ENCODE assay signal across 30 cellular contexts in the genomic region with DNA sequence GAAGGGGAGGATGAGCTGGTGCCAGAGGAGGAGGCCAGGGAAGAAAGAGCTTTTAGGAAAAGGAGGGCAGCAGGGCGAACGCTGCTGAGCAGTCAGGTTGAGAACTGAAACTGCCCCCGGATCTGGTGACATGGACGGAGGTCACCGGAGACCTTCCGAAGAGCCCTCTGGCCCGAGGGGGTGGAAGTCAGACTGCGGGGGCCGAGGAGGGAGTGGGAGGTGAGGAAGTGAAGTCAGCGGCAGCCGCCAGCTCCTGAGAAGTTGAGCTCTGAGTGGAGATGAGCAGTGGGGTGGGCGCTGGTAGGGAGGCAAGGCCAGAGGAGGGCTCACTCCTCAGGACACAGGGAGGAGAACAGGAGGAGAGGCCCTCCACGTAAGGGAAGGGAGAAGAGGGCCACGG. TPM values are rescaled to one million over a fixed set of nuclear protein-coding genes. Genes with fewer than 3 reads are reported as not detected.
DNase-seq lines count a peak whose midpoint lies in the region; ATAC-seq, FAIRE-seq and TF ChIP-seq lines count a peak whose summit lies in the region.
"Had no signal": no experiment of that assay in that cellular context is flagged by ENCODE, and none has a peak within 500 bp of the region (broad histone marks: within the 10 kb centered on the region; RNA-seq: fewer than 3 reads in every experiment).

No MANE protein-coding gene starts in this region.

- no peaks in the 10 kb centered on the region for H3K27me3 ChIP-seq in H1 (replicated peaks in 1 of 4; ENCODE audit: control insufficient read depth in 3 of 4, extremely low read depth in 1 of 4, insufficient read depth in 3 of 4, low read length in 3 of 4)
- no peaks in the 10 kb centered on the region for H3K27me3 ChIP-seq in neural progenitor cell
- no peaks in the 10 kb centered on the region for H3K27me3 ChIP-seq in aorta (ENCODE audit: control insufficient read depth in 1 of 2, insufficient read depth in 2 of 2, low read length in 1 of 2)
- H3K27me3 ChIP-seq: ascending aorta, heart left ventricle, ovary, thyroid gland had no signal

- no peak overlapping the region for H4K8ac ChIP-seq in H1 (ENCODE audit: extremely low read depth, insufficient read depth, low read length)

- no peak overlapping the region for H2BK15ac ChIP-seq in H1 (ENCODE audit: low read length)

- H3K79me1 ChIP-seq in H1 (ENCODE audit: low read depth, low read length), result no peaks in the 10 kb centered on the region

- no peak overlapping the region for H4K5ac ChIP-seq in H1 (ENCODE audit: insufficient read length, low read depth, low read length)

- ATAC-seq in stimulated activated naive CD8-positive, alpha-beta T cell treated with anti-CD3 and anti-CD28 coated beads, Interleukin-15, amount 100 ng/mL, for 72 hours, result no peak
- ATAC-seq in stimulated activated naive CD8-positive, alpha-beta T cell treated with anti-CD3 and anti-CD28 coated beads, Interleukin-15, Interleukin-2, amounts not matched to agents 100 U/mL and 50 U/mL, for 24 hours, result no peak
- ATAC-seq in aorta (ENCODE audit: low FRiP score) (peak; percentile 13), GM18511 (IDR thresholded peaks at IDR 0.05; ENCODE audit: unreplicated experiment) (no peak)
- ATAC-seq: activated CD4-positive, alpha-beta T cell treated with anti-CD3 and anti-CD28 coated beads for 36 hours; GM12878; naive thymus-derived CD8-positive, alpha-beta T cell had no signal

- CTCF ChIA-PET in H1 (lab: Charles Lee; ENCODE audit: partially characterized antibody), result interaction anchor here (0.8 to 2.8 kb wide), 5 partner anchors 9 to 118 kb away, joined by 3 to 19 read pairs (median 4); no protein-coding TSS in a partner anchor

- no peak overlapping the region for H3K14ac ChIP-seq in H1 (ENCODE audit: insufficient read length)

- H2BK20ac ChIP-seq in H1 (ENCODE audit: low read length), result no peak overlapping the region

- no peak for TF ChIP-seq RAD21 in H1 (IDR thresholded peaks at IDR 0.05 in 1 of 2, conservative IDR thresholded peaks at IDR 0.05 in 1 of 2; ENCODE audit: low read depth in 2 of 2, low read length in 2 of 2)

- no peak overlapping the region for H3K23ac ChIP-seq in H1 (ENCODE audit: insufficient read length)

- intact Hi-C loops in aorta (cut with DNase I), result loop anchor here in 1 of 2 donors (10.0 kb wide), 1 partner anchor 465 kb away; no protein-coding TSS in a partner anchor

- no peak for DNase-seq in stimulated activated naive CD8-positive, alpha-beta T cell treated with anti-CD3 and anti-CD28 coated beads, Interleukin-15, amount 100 ng/mL, for 72 hours
- DNase-seq in stimulated activated naive CD8-positive, alpha-beta T cell treated with anti-CD3 and anti-CD28 coated beads, Interleukin-15, Interleukin-2, amounts not matched to agents 100 U/mL and 50 U/mL, for 24 hours, result no peak
- DNase-seq in H1 (ENCODE audit: low read depth in 1 of 2, low spot score in 2 of 2) (no peak), neural progenitor cell (ENCODE audit: low spot score) (no peak), aorta (no peak), A172 (ENCODE audit: low spot score) (no peak), H54 (ENCODE audit: insufficient read length, low spot score) (no peak)
- DNase-seq: activated CD4-positive, alpha-beta T cell treated with anti-CD3 and anti-CD28 coated beads for 36 hours; activated gamma-delta T cell; activated naive CD8-positive, alpha-beta T cell treated with anti-CD3 and anti-CD28 coated beads, Interleukin-2, amount 10 ng/mL, durations not matched to agents 7 days and 5 days; AML-193; CD4-positive, alpha-beta memory T cell; cortex of kidney; erythroblast; H9; naive thymus-derived CD8-positive, alpha-beta T cell; NCI-H1417 treated with DMSO at 0.1 percent for 48 hours; NCI-H2029 treated with DMSO at 0.1 percent for 48 hours; NCI-H526; ovary; SHP77; stimulated activated naive CD4-positive, alpha-beta T cell treated with Interleukin-2 at 50 U/mL for 16 hours; thyroid gland had no signal

- H3K36me3 ChIP-seq in H1 (ENCODE audit: control insufficient read depth in 2 of 4, insufficient read depth in 4 of 4, low read length in 3 of 4) (no peaks in the 10 kb centered on the region), neural progenitor cell (no peaks in the 10 kb centered on the region), aorta (ENCODE audit: control insufficient read depth in 1 of 2, insufficient read depth in 2 of 2, low read length in 1 of 2) (no peaks in the 10 kb centered on the region)
- H3K36me3 ChIP-seq: ascending aorta, heart left ventricle, ovary, thyroid gland had no signal

- H4K91ac ChIP-seq in H1 (replicated peaks; ENCODE audit: insufficient read length, low read length), result no peak overlapping the region

- H3K27me3 Mint-ChIP-seq in stimulated activated naive CD8-positive, alpha-beta T cell treated with anti-CD3 and anti-CD28 coated beads, Interleukin-15, amount 100 ng/mL, for 72 hours, result peaks cover 7% of the 10 kb centered on the region
- peaks cover 12% of the 10 kb centered on the region for H3K27me3 Mint-ChIP-seq in neural progenitor cell (ENCODE audit: insufficient read depth, low read depth)
- H3K27me3 Mint-ChIP-seq: activated CD4-positive, alpha-beta T cell treated with anti-CD3 and anti-CD28 coated beads for 36 hours had no signal

- no peak overlapping the region for H2AK5ac ChIP-seq in H1 (ENCODE audit: low read depth, low read length)

- H3F3A ChIP-seq in neural progenitor cell (ENCODE audit: low read depth), result no peaks in the 10 kb centered on the region

- H3K56ac ChIP-seq in H1 (replicated peaks; ENCODE audit: insufficient read length, low read depth, low read length), result no peak overlapping the region

- no peak overlapping the region for H2AFZ ChIP-seq in H1 (ENCODE audit: low read length)
- H2AFZ ChIP-seq in neural progenitor cell (replicated peaks), result peak overlapping the region; percentile 17

- H3K18ac ChIP-seq in H1 (ENCODE audit: extremely low read depth, low read length), result no peak overlapping the region

- H3K4me3 Mint-ChIP-seq in stimulated activated naive CD8-positive, alpha-beta T cell treated with anti-CD3 and anti-CD28 coated beads, Interleukin-15, amount 100 ng/mL, for 72 hours, result no peak overlapping the region
- no peak overlapping the region for H3K4me3 Mint-ChIP-seq in neural progenitor cell
- H3K4me3 Mint-ChIP-seq: activated CD4-positive, alpha-beta T cell treated with anti-CD3 and anti-CD28 coated beads for 36 hours; activated naive CD8-positive, alpha-beta T cell treated with anti-CD3 and anti-CD28 coated beads, Interleukin-2, amount 10 ng/mL, durations not matched to agents 7 days and 5 days; H9; naive thymus-derived CD8-positive, alpha-beta T cell had no signal

- H3K4me2 ChIP-seq in H1 (ENCODE audit: insufficient read depth in 1 of 2, low read depth in 2 of 2, low read length in 2 of 2), result no peak overlapping the region
- H3K4me2 ChIP-seq in neural progenitor cell, result no peak overlapping the region

- H4K20me1 ChIP-seq in H1 (replicated peaks in 1 of 2; ENCODE audit: control insufficient read depth in 1 of 2, insufficient read depth in 2 of 2, low read length in 2 of 2) (no peaks in the 10 kb centered on the region), neural progenitor cell (ENCODE audit: low read depth) (no peaks in the 10 kb centered on the region)

- TF ChIP-seq EP300 in H1 (IDR thresholded peaks at IDR 0.05; ENCODE audit: borderline replicate concordance in 1 of 2, low read depth in 2 of 2, low read length in 2 of 2), result no peak

- POLR2A ChIA-PET in H1 (lab: Charles Lee; ENCODE audit: partially characterized antibody), result interaction anchor here (0.6 kb wide), 1 partner anchor 20 kb away, joined by 3 read pairs; no protein-coding TSS in a partner anchor

- H2BK5ac ChIP-seq in H1 (ENCODE audit: low read depth, low read length), result 0 out of 2 replicates have a peak overlapping the region, but pooled peaks have one; percentile 35

- no peaks in the 10 kb centered on the region for H3K9me3 Mint-ChIP-seq in stimulated activated naive CD8-positive, alpha-beta T cell treated with anti-CD3 and anti-CD28 coated beads, Interleukin-15, amount 100 ng/mL, for 72 hours
- H3K9me3 Mint-ChIP-seq in neural progenitor cell, result peaks cover 3% of the 10 kb centered on the region
- H3K9me3 Mint-ChIP-seq: activated naive CD8-positive, alpha-beta T cell treated with anti-CD3 and anti-CD28 coated beads, Interleukin-2, amount 10 ng/mL, durations not matched to agents 7 days and 5 days; H9 had no signal

- 0 out of 2 replicates have a peak overlapping the region, but pooled peaks have one; percentile 27 for H2BK12ac ChIP-seq in H1 (ENCODE audit: low read depth, low read length)

- H3K9me3 ChIP-seq in H1 (ENCODE audit: insufficient read depth in 2 of 2, low read depth in 1 of 2, low read length in 1 of 2) (no peaks in the 10 kb centered on the region), neural progenitor cell (ENCODE audit: low read depth) (no peaks in the 10 kb centered on the region), aorta (ENCODE audit: control insufficient read depth, low read length) (no peaks in the 10 kb centered on the region)
- H3K9me3 ChIP-seq: ascending aorta, heart left ventricle, ovary, thyroid gland had no signal

- WGBS in H1 (ENCODE audit: extremely low coverage in 1 of 2, insufficient coverage in 1 of 2, insufficient read length in 1 of 2, insufficient replicate concordance in 2 of 2, low coverage in 1 of 2, low lambda C conversion rate in 2 of 2, missing lambda C conversion rate in 1 of 2), 2 experiments, result 81% methylated on average over 12 of the region's 14 CpGs; no CpG with 5 or more reads in 1 of the 2 experiments
- 73 to 82% methylated on average over 14 of the region's 14 CpGs for WGBS in aorta, 2 donors

- peaks cover 33% of the 10 kb centered on the region for H3K4me1 Mint-ChIP-seq in stimulated activated naive CD8-positive, alpha-beta T cell treated with anti-CD3 and anti-CD28 coated beads, Interleukin-15, amount 100 ng/mL, for 72 hours
- peaks cover 28% of the 10 kb centered on the region for H3K4me1 Mint-ChIP-seq in neural progenitor cell

- H3K9ac ChIP-seq in H1 (replicated peaks in 1 of 4; ENCODE audit: extremely low read depth in 1 of 4, low read depth in 3 of 4, low read length in 3 of 4) (no peak overlapping the region), neural progenitor cell (no peak overlapping the region)

- no peaks in the 10 kb centered on the region for H3K36me3 Mint-ChIP-seq in neural progenitor cell
- H3K36me3 Mint-ChIP-seq: activated naive CD8-positive, alpha-beta T cell treated with anti-CD3 and anti-CD28 coated beads, Interleukin-2, amount 10 ng/mL, durations not matched to agents 7 days and 5 days; CD4-positive, alpha-beta memory T cell; naive thymus-derived CD8-positive, alpha-beta T cell had no signal

- H2BK120ac ChIP-seq in H1 (replicated peaks; ENCODE audit: low read depth, low read length), result no peak overlapping the region

- no peak for TF ChIP-seq POLR2A in H1 (IDR thresholded peaks at IDR 0.05; ENCODE audit: control extremely low read depth in 1 of 2, low read depth in 2 of 2, low read length in 2 of 2)
- TF ChIP-seq POLR2A in H54 (IDR thresholded peaks at IDR 0.05; ENCODE audit: low read depth, low read length), result no peak

- TF ChIP-seq CTCF in H1 (IDR thresholded peaks at IDR 0.05; ENCODE audit: control extremely low read depth in 1 of 3, insufficient read depth in 1 of 3, low read depth in 1 of 3, low read length in 3 of 3) (no peak), neural progenitor cell (IDR thresholded peaks at IDR 0.05) (no peak)

- H3K23me2 ChIP-seq in H1 (ENCODE audit: low read depth, low read length), result peaks cover 2% of the 10 kb centered on the region; the same call in 1 of the 2 replicates

- H3K27ac ChIP-seq in H1 (ENCODE audit: low read depth, low read length) (no peak overlapping the region), neural progenitor cell (no peak overlapping the region), aorta (ENCODE audit: low read depth in 1 of 2, low read length in 2 of 2) (no peak overlapping the region)
- H3K27ac ChIP-seq: ascending aorta, heart left ventricle, HL-60, ovary, thyroid gland had no signal

- H3K4me1 ChIP-seq in H1 (replicated peaks in 1 of 4; ENCODE audit: control insufficient read depth in 3 of 4, insufficient read depth in 4 of 4, low read length in 3 of 4) (peaks cover 2 to 12% (median 10%) of the 10 kb centered on the region in 4 experiments), neural progenitor cell (no peaks in the 10 kb centered on the region), aorta (ENCODE audit: control insufficient read depth in 1 of 2, insufficient read depth in 2 of 2, low read length in 2 of 2) (no peaks in the 10 kb centered on the region)
- H3K4me1 ChIP-seq: ascending aorta, thyroid gland had no signal

- no peak overlapping the region for H3K4ac ChIP-seq in H1 (replicated peaks; ENCODE audit: insufficient read length, low read depth, low read length)

- peak overlapping the region; percentile 28 to 92 for H3K27ac Mint-ChIP-seq in stimulated activated naive CD8-positive, alpha-beta T cell treated with anti-CD3 and anti-CD28 coated beads, Interleukin-15, amount 100 ng/mL, for 72 hours
- peak overlapping the region; percentile 82 for H3K27ac Mint-ChIP-seq in neural progenitor cell
- H3K27ac Mint-ChIP-seq: activated CD4-positive, alpha-beta T cell treated with anti-CD3 and anti-CD28 coated beads for 36 hours; activated naive CD8-positive, alpha-beta T cell treated with anti-CD3 and anti-CD28 coated beads, Interleukin-2, amount 10 ng/mL, durations not matched to agents 7 days and 5 days had no signal

- FAIRE-seq in H1 (lab: Jason Lieb, UNC) (no peak), H54 (lab: Jason Lieb, UNC) (no peak)
- FAIRE-seq: GM12878, keratinocyte had no signal

- H3K79me2 ChIP-seq in H1 (ENCODE audit: control insufficient read depth in 1 of 2, insufficient read depth in 2 of 2, low read length in 2 of 2), result no peaks in the 10 kb centered on the region
- no peaks in the 10 kb centered on the region for H3K79me2 ChIP-seq in neural progenitor cell (ENCODE audit: low read depth)

- no peak overlapping the region for H3K4me3 ChIP-seq in H1 (ENCODE audit: extremely low read depth in 1 of 4, insufficient read depth in 2 of 4, low read depth in 3 of 4, low read length in 4 of 4)
- H3K4me3 ChIP-seq in neural progenitor cell, result no peak overlapping the region
- H3K4me3 ChIP-seq in aorta (ENCODE audit: low read length in 2 of 2), result no peak overlapping the region
- H3K4me3 ChIP-seq: ascending aorta, GM12878, heart left ventricle, ovary, thyroid gland had no signal

RNA-seq across cellular contexts. Expression of gene LRRC32, which starts 18.8 kb away (rescaled TPM):
- total RNA-seq in H1 (2021; fragmentation: NEBNext Ultra II Directional; extraction: Animal tissue kit (Norgen Biotek cat#: 25700)), result 0.44 and 0.99 TPM in 2 replicates
- polyA plus RNA-seq in H1 (2011; rRNA removed) (1.9 and 2.0 TPM in 2 replicates), aorta (100 to 1,000 TPM in 1 of 2 donors, 10 to 100 TPM in 1; 38.8 to 121 TPM)
- polyA plus RNA-seq in H1 (2011; cell fraction: cytosol; rRNA removed), result 1.0 TPM
- polyA plus RNA-seq in H1 (2011; cell fraction: nucleus; rRNA removed), result 0.88 TPM
- 1.0 to 3.3 TPM (median 1.7 TPM) in 4 replicates for polyA plus RNA-seq in H1 (2012, experiment 1 of 2)
- 1.0 TPM for polyA plus RNA-seq in H1 (2012, experiment 2 of 2)
- polyA plus RNA-seq in H1 (2013, experiment 1 of 2), result 1.1 TPM
- polyA plus RNA-seq in H1 (2013, experiment 2 of 2), result 1.2 TPM
- 0.95 and 1.2 TPM in 2 replicates for polyA minus RNA-seq in H1 (2011; rRNA and poly(A)+ RNA removed)
- 1.2 TPM for polyA minus RNA-seq in H1 (2011; cell fraction: cytosol; rRNA and poly(A)+ RNA removed)
- 0.50 TPM for polyA minus RNA-seq in H1 (2011; cell fraction: nucleus; rRNA and poly(A)+ RNA removed)
- total RNA-seq in neural progenitor cell (ENCODE audit: low replicate concordance) (0.21 and 1.1 TPM in 2 replicates), aorta (100 to 1,000 TPM; 130 to 174 TPM)
- total RNA-seq in A172 (2014; rRNA removed; shearing (Covaris generic)), result not detected in 2 replicates
- total RNA-seq: A673 had no signal
- polyA plus RNA-seq: keratinocyte; naive thymus-derived CD8-positive, alpha-beta T cell had no signal

Comparison
In these comparisons a context has a peak if more than half of its experiments do, and no peak if none do; other contexts are left out.
1. RNA of gene LRRC32, which starts 18.8 kb away (total RNA-seq): 130 to 174 TPM in aorta; 0.44 to 0.99 TPM in H1, 0.21 to 1.1 TPM in neural progenitor cell and not detected in A172; every median in the first group is over 10 times any median in the second.